In genomic region chr12:19771858-19772257, GRCh38 we compare ENCODE assay signal across 12 cellular contexts.
DNase-seq lines count a peak whose midpoint lies in the region; ATAC-seq and TF ChIP-seq lines count a peak whose summit lies in the region.
"Had no signal": no experiment of that assay in that cellular context is flagged by ENCODE, and none has a peak within 500 bp of the region (broad histone marks: within the 10 kb centered on the region; RNA-seq: fewer than 3 reads in every experiment).

No MANE protein-coding gene starts in this region.

- peaks cover 3% of the 10 kb centered on the region for H3K9me3 Mint-ChIP-seq in CD4-positive, alpha-beta T cell

- ATAC-seq in omental fat pad (ENCODE audit: low FRiP score) (peak; percentile 44), GM19035 (IDR thresholded peaks at IDR 0.05; ENCODE audit: unreplicated experiment) (no peak)
- no peak for ATAC-seq in CD4-positive, alpha-beta T cell (ENCODE audit: poor library complexity)
- ATAC-seq: stimulated activated naive CD8-positive, alpha-beta T cell treated with anti-CD3 and anti-CD28 coated beads, Interleukin-15, Interleukin-2, amounts not matched to agents 100 U/mL and 50 U/mL, for 24 hours had no signal

- CTCF ChIA-PET in CD4-positive, alpha-beta T cell (lab: Charles Lee): no interaction called here

- H3K4me3 Mint-ChIP-seq in CD4-positive, alpha-beta T cell: no peak overlapping the region
- H3K4me3 Mint-ChIP-seq: activated T-cell treated with anti-CD3 and anti-CD28 coated beads, Interleukin-2, amount 50 U/mL, for 24 hours had no signal

- intact Hi-C loops in CD4-positive, alpha-beta T cell (cut with DNase I, micrococcal nuclease): no loop called here

- H3K27me3 Mint-ChIP-seq in CD4-positive, alpha-beta T cell: no peaks in the 10 kb centered on the region
- H3K27me3 Mint-ChIP-seq: activated T-cell treated with anti-CD3 and anti-CD28 coated beads, Interleukin-2, amount 50 U/mL, for 24 hours had no signal

- DNase-seq in DMS114 treated with DMSO at 0.1 percent for 48 hours (lab: John Stamatoyannopoulos, UW; ENCODE audit: unreplicated experiment) (peak; percentile 64), RPMI7951 (ENCODE audit: low read depth) (peak; percentile 82), fibroblast of gingiva (ENCODE audit: low read depth) (peak; percentile 52), omental fat pad (ENCODE audit: low spot score) (no peak), NCI-H446 treated with DMSO at 0.1 percent for 48 hours (lab: John Stamatoyannopoulos, UW) (no peak), SIG-M5 (lab: John Stamatoyannopoulos, UW) (no peak)
- DNase-seq in CD4-positive, alpha-beta T cell: no peak
- DNase-seq: activated T-cell treated with anti-CD3 and anti-CD28 coated beads, Interleukin-2, amount 50 U/mL, for 24 hours; GF-D8; MV-4-11; stimulated activated naive CD8-positive, alpha-beta T cell treated with anti-CD3 and anti-CD28 coated beads, Interleukin-15, Interleukin-2, amounts not matched to agents 100 U/mL and 50 U/mL, for 24 hours had no signal

- no peak overlapping the region for H3K27ac Mint-ChIP-seq in CD4-positive, alpha-beta T cell
- H3K27ac Mint-ChIP-seq: activated T-cell treated with anti-CD3 and anti-CD28 coated beads, Interleukin-2, amount 50 U/mL, for 24 hours had no signal

- H3K27ac ChIP-seq in CD4-positive, alpha-beta T cell (ENCODE audit: low read depth, low read length): no peak overlapping the region

- H3K4me1 Mint-ChIP-seq in CD4-positive, alpha-beta T cell (ENCODE audit: low read depth): no peaks in the 10 kb centered on the region

- POLR2A ChIA-PET in CD4-positive, alpha-beta T cell (lab: Charles Lee): no interaction called here

- H3K9me3 ChIP-seq in CD4-positive, alpha-beta T cell (ENCODE audit: control insufficient read depth, low read length): no peaks in the 10 kb centered on the region

- no peak for TF ChIP-seq CTCF in omental fat pad (IDR thresholded peaks at IDR 0.05)
- TF ChIP-seq CTCF in CD4-positive, alpha-beta T cell (IDR thresholded peaks at IDR 0.05): no peak

- H3K27me3 ChIP-seq in CD4-positive, alpha-beta T cell (ENCODE audit: control insufficient read depth, insufficient read depth, low read length): no peaks in the 10 kb centered on the region

- H3K36me3 Mint-ChIP-seq in CD4-positive, alpha-beta T cell (ENCODE audit: low read depth): no peaks in the 10 kb centered on the region

Comparison
In these comparisons a context has a peak if more than half of its experiments do, and no peak if none do; other contexts are left out.
1. DNase-seq: peak in DMS114 treated with DMSO at 0.1 percent for 48 hours (single experiment), RPMI7951 (single experiment) and fibroblast of gingiva (single experiment); none in omental fat pad (single experiment), NCI-H446 treated with DMSO at 0.1 percent for 48 hours (single experiment), SIG-M5 (single experiment) and CD4-positive, alpha-beta T cell (0 of 10).